19 cellular contexts compared by ENCODE assay signal in the genomic region with DNA sequence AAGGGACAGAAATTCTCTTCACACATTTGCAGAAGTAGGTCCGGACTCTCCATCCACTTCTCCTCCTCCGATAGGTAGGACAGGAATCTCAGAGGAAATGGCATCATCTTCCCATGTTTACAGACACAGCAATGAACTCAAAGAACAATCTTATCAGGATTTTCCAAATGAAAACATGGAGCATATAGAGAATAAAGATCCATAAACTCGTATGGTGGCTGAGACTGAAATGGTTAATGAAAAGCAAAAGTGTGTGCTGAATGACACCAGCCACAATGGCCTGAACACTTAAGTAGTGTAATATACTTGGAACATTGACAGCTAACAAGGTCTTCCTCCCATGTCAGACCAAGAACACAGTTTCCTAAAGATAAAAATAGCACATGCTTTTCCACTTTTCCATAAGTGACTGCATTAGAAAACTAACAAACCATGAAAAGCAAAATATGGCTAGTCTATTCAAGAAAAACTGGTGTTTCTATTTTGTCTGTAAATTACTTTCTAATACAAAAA. TPM values are rescaled to one million over a fixed set of nuclear protein-coding genes. Genes with fewer than 3 reads are reported as not detected.
"Had no signal": no experiment of that assay in that cellular context is flagged by ENCODE, and none has a peak within 500 bp of the region (broad histone marks: within the 10 kb centered on the region; RNA-seq: fewer than 3 reads in every experiment).

No MANE protein-coding gene starts in this region.

- H3K9me3 Mint-ChIP-seq: activated naive CD4-positive, alpha-beta T cell treated with anti-CD3 and anti-CD28 coated beads, Interleukin-2, amount 50 U/mL, for 24 hours; neural crest cell; T-helper 1 cell treated with Interleukin-12 subunit alpha and Interleukin-12 subunit beta and Interleukin-4 antibody, amounts not matched to agents 30 μg/mL and 1 μg/mL, for 36 hours had no signal

- H3K27me3 Mint-ChIP-seq: activated naive CD4-positive, alpha-beta T cell treated with anti-CD3 and anti-CD28 coated beads, Interleukin-2, amount 50 U/mL, for 24 hours had no signal

- H3K27me3 ChIP-seq: ascending aorta, esophagus muscularis mucosa, sigmoid colon, thyroid gland had no signal

- H3K4me3 Mint-ChIP-seq: activated naive CD4-positive, alpha-beta T cell treated with anti-CD3 and anti-CD28 coated beads, Interleukin-2, amount 50 U/mL, for 24 hours; neural crest cell; T-helper 1 cell treated with Interleukin-12 subunit alpha and Interleukin-12 subunit beta and Interleukin-4 antibody, amounts not matched to agents 30 μg/mL and 1 μg/mL, for 36 hours had no signal

- H3K4me1 ChIP-seq: ascending aorta, sigmoid colon had no signal

- DNase-seq: activated CD4-positive, alpha-beta T cell treated with anti-CD3 and anti-CD28 coated beads, Interleukin-2, amount 50 U/mL, for 1 hour; activated CD4-positive, CD25-positive, alpha-beta regulatory T cell treated with anti-CD3 and anti-CD28 coated beads, Interleukin-2, amount 50 U/mL, for 72 hours; activated CD8-positive, alpha-beta memory T cell treated with anti-CD3 and anti-CD28 coated beads for 24 hours; activated gamma-delta T cell; cortex of kidney; effector CD8-positive, alpha-beta T cell; hippocampal formation; left colon; sigmoid colon; stimulated activated CD4-positive, alpha-beta T cell treated with anti-CD3 and anti-CD28 coated beads, Interleukin-4, amount 100 ng/mL, for 4 hours; stimulated activated naive CD4-positive, alpha-beta T cell; thyroid gland had no signal

- H3K9me3 ChIP-seq: ascending aorta, esophagus muscularis mucosa, sigmoid colon, thyroid gland had no signal

- ATAC-seq: left colon had no signal

- H3K4me3 ChIP-seq: ascending aorta, esophagus muscularis mucosa, sigmoid colon, thyroid gland had no signal

- H3K36me3 ChIP-seq: ascending aorta, esophagus muscularis mucosa, sigmoid colon, thyroid gland had no signal

- H3K27ac Mint-ChIP-seq: activated naive CD4-positive, alpha-beta T cell treated with anti-CD3 and anti-CD28 coated beads, Interleukin-2, amount 50 U/mL, for 24 hours; progenitor cell of endocrine pancreas; T-helper 1 cell treated with Interleukin-12 subunit alpha and Interleukin-12 subunit beta and Interleukin-4 antibody, amounts not matched to agents 30 μg/mL and 1 μg/mL, for 36 hours had no signal

- H3K36me3 Mint-ChIP-seq: activated naive CD4-positive, alpha-beta T cell treated with anti-CD3 and anti-CD28 coated beads, Interleukin-2, amount 50 U/mL, for 24 hours had no signal

- H3K27ac ChIP-seq: ascending aorta, esophagus muscularis mucosa, sigmoid colon had no signal

RNA-seq across cellular contexts. Expression of a gene that starts 5.8 kb away (rescaled TPM):
- total RNA-seq: ascending aorta, neural crest cell, progenitor cell of endocrine pancreas had no signal

RNA-seq across cellular contexts. Expression of a gene that starts 42.1 kb away (rescaled TPM):
- total RNA-seq: ascending aorta, neural crest cell, osteoblast, progenitor cell of endocrine pancreas had no signal

RNA-seq across cellular contexts. Expression of a gene that starts 51.9 kb away (rescaled TPM):
- total RNA-seq: neural crest cell had no signal

RNA-seq across cellular contexts. Expression of a gene that starts 58.9 kb away (rescaled TPM):
- total RNA-seq: neural crest cell, osteoblast, progenitor cell of endocrine pancreas had no signal
